8 cellular contexts compared by ENCODE assay signal in the genomic region with DNA sequence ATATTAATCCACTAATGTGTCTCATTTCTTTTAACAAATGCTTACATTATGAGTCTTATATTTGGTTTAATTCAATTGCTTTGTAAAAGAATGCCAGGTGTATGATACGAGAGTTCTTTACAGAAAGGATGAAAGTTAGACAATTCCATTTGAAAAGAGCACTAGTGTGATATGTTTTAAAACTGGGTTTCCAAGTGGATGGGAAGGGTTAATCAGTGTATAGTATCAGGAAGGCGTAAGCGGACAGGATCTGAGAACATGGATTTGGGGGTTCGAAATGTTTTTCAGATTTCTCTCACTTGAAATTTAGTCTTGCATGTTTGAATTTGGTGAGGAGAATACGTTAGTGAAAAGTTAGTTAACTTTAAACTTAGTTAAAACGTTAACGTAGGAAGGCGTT. TPM values are rescaled to one million over a fixed set of nuclear protein-coding genes. Genes with fewer than 3 reads are reported as not detected.
A peak's percentile ranks its signal among the peaks of the same experiment; 100 is the strongest.
DNase-seq lines count a peak whose midpoint lies in the region; ATAC-seq, FAIRE-seq and TF ChIP-seq lines count a peak whose summit lies in the region.

No MANE protein-coding gene starts in this region.

- peaks cover 63% of the 10 kb centered on the region for H3K79me2 ChIP-seq in HCT116 (ENCODE audit: insufficient read depth, low read length)
- H3K79me2 ChIP-seq in K562 (ENCODE audit: control insufficient read depth, insufficient read depth, low read length), result peaks cover 40% of the 10 kb centered on the region

- peaks cover 3 to 8% of the 10 kb centered on the region in 2 experiments; a peak in 2 of 4 replicates for H3K36me3 ChIP-seq in HCT116 (ENCODE audit: control insufficient read depth in 1 of 2, insufficient read depth in 2 of 2, low read length in 2 of 2)
- H3K36me3 ChIP-seq in K562 (ENCODE audit: control insufficient read depth, insufficient read depth, low read length), result peaks cover 10% of the 10 kb centered on the region; the same call in 2 of the 3 replicates
- H3K36me3 ChIP-seq in left lung, result peaks cover 0 to 13% of the 10 kb centered on the region in 2 donors
- H3K36me3 ChIP-seq in stomach, result peaks cover 11 to 24% (median 17%) of the 10 kb centered on the region in 4 donors
- no peaks in the 10 kb centered on the region for H3K36me3 ChIP-seq in CD8-positive, alpha-beta T cell (ENCODE audit: insufficient read depth, low read length)

- BruUV-seq in HCT116 (replicated peaks; lab: Mats Ljungman, UMichigan) (no TSS peak), K562 (replicated peaks; lab: Mats Ljungman, UMichigan) (no TSS peak)

- H3K9me1 ChIP-seq in K562 (ENCODE audit: control insufficient read depth, insufficient read depth, low read length), result no peaks in the 10 kb centered on the region

- TF ChIP-seq POLR2A in HCT116 (IDR thresholded peaks at IDR 0.05; ENCODE audit: borderline replicate concordance, extremely low read depth, insufficient read depth, insufficient read length) (no peak), K562 (conservative IDR thresholded peaks at IDR 0.05) (no peak), stomach (IDR thresholded peaks at IDR 0.05) (no peak)

- H3K4me2 ChIP-seq in HCT116 (ENCODE audit: low read length) (peak overlapping the region; percentile 92), K562 (ENCODE audit: insufficient read depth, low read length) (no peak overlapping the region)

- no peaks in the 10 kb centered on the region for H3K9me2 ChIP-seq in HCT116 (ENCODE audit: insufficient read depth)

- H3K27me3 Mint-ChIP-seq in CD8-positive, alpha-beta T cell (ENCODE audit: low read depth), result no peaks in the 10 kb centered on the region

- no peak for FAIRE-seq in K562 (lab: Jason Lieb, UNC)

- peaks cover 43 to 54% of the 10 kb centered on the region in 2 experiments for H3K4me1 ChIP-seq in HCT116 (ENCODE audit: control insufficient read depth in 1 of 2, insufficient read depth in 2 of 2, low read length in 2 of 2)
- peaks cover 35% of the 10 kb centered on the region in 2 experiments for H3K4me1 ChIP-seq in K562 (replicated peaks in 1 of 2; ENCODE audit: control insufficient read depth in 2 of 2, insufficient read depth in 2 of 2, low read length in 2 of 2)
- peaks cover 32 to 65% of the 10 kb centered on the region in 2 donors for H3K4me1 ChIP-seq in left lung
- H3K4me1 ChIP-seq in stomach, result peaks cover 35 to 61% (median 57%) of the 10 kb centered on the region in 4 donors
- H3K4me1 ChIP-seq in CD8-positive, alpha-beta T cell (ENCODE audit: insufficient read depth, low read length), result peaks cover 44% of the 10 kb centered on the region

- H3K9me3 Mint-ChIP-seq in CD8-positive, alpha-beta T cell, result no peaks in the 10 kb centered on the region

- H3K27me3 ChIP-seq in HCT116 (ENCODE audit: insufficient read depth, low read length), result no peaks in the 10 kb centered on the region
- no peaks in the 10 kb centered on the region for H3K27me3 ChIP-seq in K562 (ENCODE audit: control insufficient read depth in 2 of 2, insufficient read depth in 2 of 2, low read length in 2 of 2)
- H3K27me3 ChIP-seq in left lung, result no peaks in the 10 kb centered on the region
- no peaks in the 10 kb centered on the region for H3K27me3 ChIP-seq in stomach
- no peaks in the 10 kb centered on the region for H3K27me3 ChIP-seq in CD8-positive, alpha-beta T cell (ENCODE audit: insufficient read depth, low read length)

- intact Hi-C loops in HCT116 (cut with micrococcal nuclease) (loop anchor here (5.0 kb wide), 2 partner anchors 109 to 819 kb away; a partner anchor contains a TSS), K562 (cut with micrococcal nuclease) (loop anchor here (2.0 to 5.0 kb wide), 3 partner anchors 36 to 219 kb away; no protein-coding TSS in a partner anchor), left lung (cut with DNase I) (no loop called here), stomach (cut with DNase I; ENCODE audit: low total_unique reads) (no loop called here)
- intact Hi-C loops in CD8-positive, alpha-beta T cell (cut with DNase I, micrococcal nuclease), result loop anchor here (10.0 kb wide), 2 partner anchors 132 to 922 kb away; a partner anchor contains a TSS

- TF ChIP-seq CTCF in HCT116 (IDR thresholded peaks at IDR 0.05 in 2 of 3, conservative IDR thresholded peaks at IDR 0.05 in 1 of 3; ENCODE audit: borderline replicate concordance in 1 of 3, insufficient read depth in 1 of 3, low read depth in 2 of 3, low read length in 2 of 3) (no peak), K562 (IDR thresholded peaks at IDR 0.05 in 2 of 3, conservative IDR thresholded peaks at IDR 0.05 in 1 of 3; ENCODE audit: insufficient read depth in 2 of 3, low read depth in 1 of 3, low read length in 3 of 3) (no peak), left lung (IDR thresholded peaks at IDR 0.05) (no peak), stomach (IDR thresholded peaks at IDR 0.05) (no peak)
- no peak for TF ChIP-seq CTCF in CD8-positive, alpha-beta T cell (IDR thresholded peaks at IDR 0.05)

- peaks cover 59% of the 10 kb centered on the region for H3K4me1 Mint-ChIP-seq in CD8-positive, alpha-beta T cell (ENCODE audit: low read depth)

- CTCF ChIA-PET in HCT116 (lab: Charles Lee) (no interaction called here), K562 (lab: Yijun Ruan, JAX; ENCODE audit: low intra/inter-chr PET ratio) (no interaction called here)
- CTCF ChIA-PET in CD8-positive, alpha-beta T cell (lab: Charles Lee), result no interaction called here

- no peak overlapping the region for H3K4me3 Mint-ChIP-seq in CD8-positive, alpha-beta T cell

- WGBS in K562 (ENCODE audit: insufficient coverage, low coverage, missing lambda C conversion rate), result 88% methylated on average over 8 of the region's 8 CpGs
- 53 to 66% (median 55%) methylated on average over 8 of the region's 8 CpGs for WGBS in stomach, 5 donors

- in situ Hi-C loops in K562 (cut with MboI), result no loop called here

- peaks cover 25% of the 10 kb centered on the region for H3K36me3 Mint-ChIP-seq in CD8-positive, alpha-beta T cell

- TF ChIP-seq EP300 in K562 (IDR thresholded peaks at IDR 0.05; ENCODE audit: low read length) (no peak), stomach (IDR thresholded peaks at IDR 0.05) (no peak)

- H3K27ac ChIP-seq in HCT116 (ENCODE audit: low read depth, low read length), result no peak overlapping the region; the same call in 1 of the 2 replicates
- no peak overlapping the region for H3K27ac ChIP-seq in K562 (ENCODE audit: extremely low read depth, low read depth, low read length)
- peak overlapping the region; percentile 98 to 99 for H3K27ac ChIP-seq in left lung
- H3K27ac ChIP-seq in stomach, result peak overlapping the region in 4 of 5 donors; percentile 99 to 100 (median 100)
- no peak overlapping the region for H3K27ac ChIP-seq in CD8-positive, alpha-beta T cell (ENCODE audit: low read depth, low read length)

- H2AFZ ChIP-seq in HCT116 (ENCODE audit: low read depth, low read length, poor library complexity, severe bottlenecking), result no peak overlapping the region
- H2AFZ ChIP-seq in K562 (ENCODE audit: low read depth, low read length), result no peak overlapping the region

- RAD21 ChIA-PET in HCT116 (lab: Charles Lee; ENCODE audit: low non-redundant PET in 1 of 2, low total read pairs in 2 of 2, uncharacterized antibody in 2 of 2, unreplicated experiment in 2 of 2), result no interaction called here

- peaks cover 4% of the 10 kb centered on the region; the same call in 1 of the 2 replicates for H4K20me1 ChIP-seq in HCT116 (ENCODE audit: insufficient read depth)
- peaks cover 22% of the 10 kb centered on the region for H4K20me1 ChIP-seq in K562 (replicated peaks; ENCODE audit: control insufficient read depth, insufficient read depth, low read length)

- H3K9ac ChIP-seq in HCT116 (ENCODE audit: low read length) (no peak overlapping the region), K562 (ENCODE audit: insufficient read depth in 1 of 2, low read depth in 2 of 2, low read length in 2 of 2) (no peak overlapping the region)

- peak overlapping the region in 1 of 2 experiments; percentile 86; a peak in 1 of 4 replicates for H3K4me3 ChIP-seq in HCT116 (replicated peaks in 1 of 2; ENCODE audit: low read depth in 1 of 2, low read length in 2 of 2)
- H3K4me3 ChIP-seq in K562, result no peak overlapping the region
- H3K4me3 ChIP-seq in left lung, result peak overlapping the region; percentile 39 to 84
- peak overlapping the region; percentile 89 to 96 (median 92) for H3K4me3 ChIP-seq in stomach
- no peak overlapping the region for H3K4me3 ChIP-seq in CD8-positive, alpha-beta T cell (ENCODE audit: low read depth, low read length)

- TF ChIP-seq RAD21 in HCT116 (IDR thresholded peaks at IDR 0.05; ENCODE audit: low read depth), result no peak
- no peak for TF ChIP-seq RAD21 in K562 (CRISPR knock-in tag; conservative IDR thresholded peaks at IDR 0.05 in 1 of 2, IDR thresholded peaks at IDR 0.05 in 1 of 2)

- ATAC-seq in HCT116, result no peak
- ATAC-seq in K562, result no peak
- ATAC-seq in left lung, result no peak
- no peak for ATAC-seq in HG03571 (IDR thresholded peaks at IDR 0.05; ENCODE audit: unreplicated experiment)
- ATAC-seq in CD8-positive, alpha-beta T cell, result no peak

- H3K9me3 ChIP-seq in HCT116 (ENCODE audit: control insufficient read depth in 1 of 2, insufficient read depth in 1 of 2, low read depth in 1 of 2, low read length in 2 of 2) (no peaks in the 10 kb centered on the region), K562 (replicated peaks; ENCODE audit: control insufficient read depth, insufficient read depth, low read depth, low read length) (no peaks in the 10 kb centered on the region), left lung (no peaks in the 10 kb centered on the region), stomach (no peaks in the 10 kb centered on the region)
- no peaks in the 10 kb centered on the region for H3K9me3 ChIP-seq in CD8-positive, alpha-beta T cell (ENCODE audit: low read length)

- POLR2A ChIA-PET in HCT116 (lab: Charles Lee), result no interaction called here
- POLR2A ChIA-PET in K562 (lab: Yijun Ruan, JAX), result no interaction called here
- POLR2A ChIA-PET in CD8-positive, alpha-beta T cell (lab: Charles Lee), result no interaction called here

- H3K27ac Mint-ChIP-seq in CD8-positive, alpha-beta T cell, result no peak overlapping the region

- no peak for DNase-seq in HCT116 (ENCODE audit: low read depth, low spot score)
- no peak for DNase-seq in K562 (ENCODE audit: extremely low read depth in 1 of 4, low spot score in 3 of 4)
- DNase-seq in left lung, result no peak
- no peak for DNase-seq in stomach
- DNase-seq in hippocampal formation (lab: John Stamatoyannopoulos, UW), result no peak
- no peak for DNase-seq in NCI-H1930 (lab: John Stamatoyannopoulos, UW)
- DNase-seq in CD8-positive, alpha-beta T cell, result no peak

RNA-seq across cellular contexts. Expression of a gene that starts 2.6 kb away (rescaled TPM):
- total RNA-seq in HCT116 (2021; ENCODE audit: unreplicated experiment), result 40.0 TPM
- polyA plus RNA-seq in HCT116 (2012), result 20.9 and 25.9 TPM in 2 replicates
- total RNA-seq in K562 (2011; cell fraction: chromatin; rRNA removed; ENCODE audit: low replicate concordance), result 9.3 and 13.8 TPM in 2 replicates
- total RNA-seq in K562 (2011; cell fraction: nucleolus; rRNA removed), result 7.5 and 7.6 TPM in 2 replicates
- 7.3 and 7.9 TPM in 2 replicates for total RNA-seq in K562 (2011; cell fraction: nucleoplasm; rRNA removed)
- 6.0 and 7.3 TPM in 2 replicates for total RNA-seq in K562 (2014; rRNA removed)
- total RNA-seq in K562 (2014; rRNA removed; fragmentation: Illumina TruSeq; extraction: Trizol), result 6.8 and 8.9 TPM in 2 replicates
- 5.2 and 5.3 TPM in 2 replicates for total RNA-seq in K562 (2015; rRNA removed; fragmentation: Illumina TruSeq; extraction: Trizol)
- 10.6 and 14.6 TPM in 2 replicates for total RNA-seq in K562 (2021)
- polyA plus RNA-seq in K562 (2011; rRNA removed), result 5.8 and 8.4 TPM in 2 replicates
- 8.5 and 8.7 TPM in 2 replicates for polyA plus RNA-seq in K562 (2011; cell fraction: cytosol; rRNA removed)
- polyA plus RNA-seq in K562 (2011; cell fraction: nucleus; rRNA removed), result 5.1 and 6.3 TPM in 2 replicates
- polyA plus RNA-seq in K562 (2012), result 7.3 and 9.4 TPM in 2 replicates
- 9.4 and 11.0 TPM in 2 replicates for polyA plus RNA-seq in K562 (2014; fragmentation: Illumina TruSeq; extraction: Trizol)
- polyA plus RNA-seq in K562 (2014; fragmentation: Nextera tagmentation; extraction: Ambion mirVana), result 1 to 10 TPM; 3.0 to 4.7 TPM
- 5.2 and 6.4 TPM in 2 replicates for polyA plus RNA-seq in K562 (2014; rRNA removed)
- polyA minus RNA-seq in K562 (2011; rRNA and poly(A)+ RNA removed), result 23.3 and 23.7 TPM in 2 replicates
- 12.4 and 15.8 TPM in 2 replicates for polyA minus RNA-seq in K562 (2011; cell fraction: cytosol; rRNA and poly(A)+ RNA removed)
- 8.8 and 12.3 TPM in 2 replicates for polyA minus RNA-seq in K562 (2011; cell fraction: nucleus; rRNA and poly(A)+ RNA removed)
- 10 to 100 TPM; 50.0 to 53.9 TPM for total RNA-seq in left lung
- 10 to 100 TPM; 33.3 to 89.8 (median 78.6) TPM for total RNA-seq in stomach
- 10 to 100 TPM; 13.0 to 21.2 (median 14.4) TPM for polyA plus RNA-seq in stomach
- total RNA-seq in CD8-positive, alpha-beta T cell, result 10 to 100 TPM; 26.3 to 26.5 TPM

Comparison
In these comparisons a context has a peak if more than half of its experiments do, and no peak if none do; other contexts are left out.
1. H3K27ac ChIP-seq: peak in left lung (2 of 2) and stomach (4 of 5); none in HCT116 (single experiment), K562 (single experiment) and CD8-positive, alpha-beta T cell (single experiment).
2. H3K4me3 ChIP-seq: peak in left lung (2 of 2) and stomach (4 of 4); none in K562 (single experiment) and CD8-positive, alpha-beta T cell (single experiment).
3. intact Hi-C loops: an anchor here in HCT116 (5.0 kb wide), K562 (2.0 to 5.0 kb wide) and CD8-positive, alpha-beta T cell (10.0 kb wide); none called in left lung and stomach.